17 cellular contexts compared by ENCODE assay signal in the genomic region with DNA sequence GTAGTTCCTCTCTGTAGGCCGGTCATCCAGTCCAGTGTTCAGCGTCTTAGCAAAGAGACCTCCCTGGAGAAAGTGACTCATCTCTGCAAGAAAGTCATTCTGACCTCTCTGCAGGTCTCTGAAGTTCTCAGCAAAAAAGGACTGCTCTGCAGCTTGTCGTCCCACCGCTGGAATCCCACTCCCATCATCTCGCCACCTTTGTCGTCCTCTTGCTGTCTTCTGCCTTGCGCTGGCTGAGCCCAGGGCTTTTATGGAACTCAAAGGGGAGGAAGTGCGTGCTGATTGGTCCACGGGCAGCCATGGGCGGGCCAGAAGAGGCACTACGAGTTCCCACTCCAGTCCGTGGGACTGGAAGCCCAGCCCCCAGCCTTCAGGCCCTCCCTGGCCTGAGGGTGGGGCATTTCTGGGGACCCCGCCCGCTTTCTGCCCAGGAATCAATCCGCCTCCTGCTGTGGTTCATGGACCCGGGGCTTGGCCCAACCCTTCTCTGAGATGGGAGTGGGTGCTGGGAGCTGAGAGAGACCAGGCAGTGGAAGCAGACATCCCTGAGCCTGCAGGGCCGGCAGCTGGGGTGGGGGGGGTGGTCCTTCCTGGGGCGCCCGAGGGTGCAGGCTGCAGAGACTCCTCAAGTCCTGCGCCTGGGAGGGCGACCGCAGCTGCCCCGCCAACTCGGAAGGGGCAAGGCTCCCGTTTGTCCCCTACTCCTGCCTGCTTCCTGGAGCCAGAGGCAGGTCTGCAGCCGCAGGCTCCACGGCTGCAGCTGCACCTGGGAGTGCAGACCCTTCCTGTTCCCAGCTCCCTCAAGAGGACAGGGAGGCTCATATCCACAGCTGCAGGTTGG.
DNase-seq lines count a peak whose midpoint lies in the region.
"Had no signal": no experiment of that assay in that cellular context is flagged by ENCODE, and none has a peak within 500 bp of the region (broad histone marks: within the 10 kb centered on the region; RNA-seq: fewer than 3 reads in every experiment).

No MANE protein-coding gene starts in this region.

- peak overlapping the region; percentile 59 for H3K4me2 ChIP-seq in mesenchymal stem cell (ENCODE audit: low read length, poor library complexity, severe bottlenecking)
- H3K4me2 ChIP-seq: PC-9, SK-N-SH had no signal

- H3K4ac ChIP-seq in mesenchymal stem cell (ENCODE audit: low read depth in 1 of 2, low read length in 2 of 2), result no peak overlapping the region

- H3K9me3 ChIP-seq in mesenchymal stem cell (ENCODE audit: control insufficient read depth, low read length), result no peaks in the 10 kb centered on the region
- H3K9me3 ChIP-seq: breast epithelium, gastroesophageal sphincter, SK-N-SH, upper lobe of right lung had no signal

- H2BK120ac ChIP-seq in mesenchymal stem cell (ENCODE audit: low read depth, low read length), result no peak overlapping the region

- no peak overlapping the region for H2BK12ac ChIP-seq in mesenchymal stem cell (ENCODE audit: low read length in 2 of 2)

- H3K9ac ChIP-seq in mesenchymal stem cell (ENCODE audit: low read length), result no peak overlapping the region
- H3K9ac ChIP-seq: SK-N-SH had no signal

- H3K23ac ChIP-seq in mesenchymal stem cell (ENCODE audit: low read length in 2 of 2), result no peak overlapping the region

- H2BK15ac ChIP-seq in mesenchymal stem cell (ENCODE audit: low read depth, poor library complexity, severe bottlenecking), result no peak overlapping the region

- peaks cover 5% of the 10 kb centered on the region for H3K4me1 ChIP-seq in mesenchymal stem cell (ENCODE audit: control insufficient read depth, insufficient read depth, low read depth, low read length)
- H3K4me1 ChIP-seq: breast epithelium, gastroesophageal sphincter, upper lobe of right lung had no signal

- no peak overlapping the region for H3K14ac ChIP-seq in mesenchymal stem cell (ENCODE audit: low read length in 2 of 2)

- H2AFZ ChIP-seq in mesenchymal stem cell (ENCODE audit: low read depth, low read length), result no peak overlapping the region
- H2AFZ ChIP-seq: PC-9 had no signal

- H4K8ac ChIP-seq in mesenchymal stem cell (ENCODE audit: low read length), result no peak overlapping the region

- DNase-seq in DMS53 treated with DMSO at 0.1 percent for 48 hours (lab: John Stamatoyannopoulos, UW; ENCODE audit: unreplicated experiment), result peak; percentile 13
- DNase-seq in NCI-H1105 treated with DMSO at 0.1 percent for 48 hours (lab: John Stamatoyannopoulos, UW), result peak; percentile 71
- DNase-seq in RPMI7951 (ENCODE audit: low read depth), result peak; percentile 60
- peak; percentile 75 for DNase-seq in mesenchymal stem cell
- DNase-seq in GM03348 (ENCODE audit: low spot score), result no peak
- no peak for DNase-seq in NCI-H2081 treated with DMSO at 0.1 percent for 48 hours (lab: John Stamatoyannopoulos, UW)
- DNase-seq in NOMO-1 treated with DMSO at 0.1 percent for 48 hours (lab: John Stamatoyannopoulos, UW; ENCODE audit: unreplicated experiment), result no peak
- DNase-seq in stimulated activated CD4-positive, alpha-beta T cell treated with anti-CD3 and anti-CD28 coated beads, Interleukin-2, amount 100 ng/mL, for 48 hours, result no peak
- DNase-seq: CD4-positive, CD25-positive, alpha-beta regulatory T cell; KBM-7; NCI-H524 treated with DMSO at 0.1 percent for 48 hours; PC-9; SK-N-SH; T1000; upper lobe of right lung had no signal

- 58% methylated on average over 24 of the region's 27 CpGs for WGBS in mesenchymal stem cell

- H3K79me1 ChIP-seq in mesenchymal stem cell (replicated peaks; ENCODE audit: low read length, poor library complexity, severe bottlenecking), result no peaks in the 10 kb centered on the region

- peak overlapping the region in 1 of 2 experiments; percentile 37 for H3K4me3 ChIP-seq in mesenchymal stem cell (ENCODE audit: insufficient read depth in 1 of 2, low read depth in 1 of 2, low read length in 2 of 2)
- H3K4me3 ChIP-seq: breast epithelium, gastroesophageal sphincter, PC-9, upper lobe of right lung had no signal

- peak overlapping the region in 1 of 2 experiments; percentile 18 for H3K18ac ChIP-seq in mesenchymal stem cell (ENCODE audit: low read depth in 1 of 2, low read length in 2 of 2)

- no peak overlapping the region for H2AK5ac ChIP-seq in mesenchymal stem cell (ENCODE audit: low read length, severe bottlenecking)

- no peak overlapping the region for H2BK5ac ChIP-seq in mesenchymal stem cell (ENCODE audit: low read depth, low read length, poor library complexity, severe bottlenecking)

- H3K27ac ChIP-seq in mesenchymal stem cell (ENCODE audit: low read length, poor library complexity, severe bottlenecking), result no peak overlapping the region
- H3K27ac ChIP-seq: breast epithelium, gastroesophageal sphincter, PC-9, upper lobe of right lung had no signal

- H3K27me3 ChIP-seq in mesenchymal stem cell (ENCODE audit: control insufficient read depth in 1 of 2, insufficient read depth in 1 of 2, low read length in 2 of 2), result no peaks in the 10 kb centered on the region
- H3K27me3 ChIP-seq: breast epithelium, gastroesophageal sphincter, upper lobe of right lung had no signal

- no peak overlapping the region for H4K91ac ChIP-seq in mesenchymal stem cell (ENCODE audit: low read length)

- no peaks in the 10 kb centered on the region for H3K36me3 ChIP-seq in mesenchymal stem cell (ENCODE audit: control insufficient read depth in 1 of 2, insufficient read depth in 2 of 2, low read depth in 1 of 2, low read length in 2 of 2)
- H3K36me3 ChIP-seq: breast epithelium, gastroesophageal sphincter, upper lobe of right lung had no signal

Comparison
In these comparisons a context has a peak if more than half of its experiments do, and no peak if none do; other contexts are left out.
1. DNase-seq: peak in DMS53 treated with DMSO at 0.1 percent for 48 hours (single experiment), NCI-H1105 treated with DMSO at 0.1 percent for 48 hours (single experiment), RPMI7951 (single experiment) and mesenchymal stem cell (single experiment); none in GM03348 (single experiment), NCI-H2081 treated with DMSO at 0.1 percent for 48 hours (single experiment), NOMO-1 treated with DMSO at 0.1 percent for 48 hours (single experiment) and stimulated activated CD4-positive, alpha-beta T cell treated with anti-CD3 and anti-CD28 coated beads, Interleukin-2, amount 100 ng/mL, for 48 hours (0 of 2).